ENCODE assay signal across 1 cellular context in the genomic region with DNA sequence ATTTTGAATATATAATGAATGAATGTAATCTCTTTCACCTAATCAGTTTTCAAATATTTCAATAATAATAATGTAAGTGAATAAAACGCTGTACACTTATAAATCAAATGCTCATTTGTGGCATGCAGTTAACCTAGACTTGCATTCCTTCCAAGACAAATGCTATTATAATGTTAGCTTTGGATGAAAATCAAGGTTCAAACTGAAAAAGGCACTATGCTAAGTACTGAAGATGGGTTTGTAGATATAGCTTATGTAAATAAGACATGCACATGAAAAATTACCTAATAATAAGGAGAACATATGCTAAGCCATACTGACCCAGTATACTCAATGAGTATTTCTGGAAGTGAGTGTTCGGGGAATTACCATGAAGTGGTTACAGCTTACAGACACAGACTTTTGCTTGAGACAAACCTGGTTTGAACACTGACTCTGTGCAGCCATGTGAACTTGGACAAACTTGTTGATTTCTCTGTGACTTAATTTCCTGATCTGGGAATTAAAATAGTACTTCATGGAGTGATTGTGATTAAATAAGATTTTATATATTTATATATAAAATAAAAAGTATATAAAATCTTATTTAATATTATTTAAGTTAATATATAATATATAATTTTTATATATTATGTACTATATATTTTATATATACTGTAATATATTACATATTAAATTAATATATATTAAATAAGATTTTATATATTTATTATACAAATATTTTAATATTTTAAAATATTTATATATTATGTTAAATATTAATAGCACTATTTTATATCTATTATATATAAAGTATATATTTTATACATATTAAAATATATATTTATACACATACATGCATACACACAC.
TF ChIP-seq lines count a peak whose summit lies in the region.

No MANE protein-coding gene starts in this region.

TF ChIP-seq in HepG2, 621 proteins besides CTCF, POLR2A, EP300 and RAD21 (continued from another document):
- TF ChIP-seq, protein P1, sequence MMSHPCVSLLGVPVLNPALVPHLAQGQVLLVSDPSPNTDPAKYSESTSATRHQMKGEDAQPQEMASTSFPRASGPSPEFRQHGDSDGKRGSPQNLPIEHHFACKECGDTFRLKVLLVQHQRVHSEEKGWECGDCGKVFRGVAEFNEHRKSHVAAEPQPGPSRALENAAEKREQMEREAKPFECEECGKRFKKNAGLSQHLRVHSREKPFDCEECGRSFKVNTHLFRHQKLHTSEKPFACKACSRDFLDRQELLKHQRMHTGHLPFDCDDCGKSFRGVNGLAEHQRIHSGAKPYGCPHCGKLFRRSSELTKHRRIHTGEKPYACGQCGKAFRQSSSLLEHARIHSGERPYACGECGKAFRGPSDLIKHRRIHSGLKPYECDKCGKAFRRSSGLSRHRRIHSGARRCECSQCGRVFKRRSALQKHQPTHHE (CRISPR knock-in tag; IDR thresholded peaks at IDR 0.05; ENCODE audit: borderline replicate concordance) = no peak
- TF ChIP-seq FOXM1 (CRISPR knock-in tag; IDR thresholded peaks at IDR 0.05) (no peak), BCL6 (CRISPR knock-in tag; IDR thresholded peaks at IDR 0.05) (no peak)
